ENCODE assay signal across 8 cellular contexts in the genomic region with DNA sequence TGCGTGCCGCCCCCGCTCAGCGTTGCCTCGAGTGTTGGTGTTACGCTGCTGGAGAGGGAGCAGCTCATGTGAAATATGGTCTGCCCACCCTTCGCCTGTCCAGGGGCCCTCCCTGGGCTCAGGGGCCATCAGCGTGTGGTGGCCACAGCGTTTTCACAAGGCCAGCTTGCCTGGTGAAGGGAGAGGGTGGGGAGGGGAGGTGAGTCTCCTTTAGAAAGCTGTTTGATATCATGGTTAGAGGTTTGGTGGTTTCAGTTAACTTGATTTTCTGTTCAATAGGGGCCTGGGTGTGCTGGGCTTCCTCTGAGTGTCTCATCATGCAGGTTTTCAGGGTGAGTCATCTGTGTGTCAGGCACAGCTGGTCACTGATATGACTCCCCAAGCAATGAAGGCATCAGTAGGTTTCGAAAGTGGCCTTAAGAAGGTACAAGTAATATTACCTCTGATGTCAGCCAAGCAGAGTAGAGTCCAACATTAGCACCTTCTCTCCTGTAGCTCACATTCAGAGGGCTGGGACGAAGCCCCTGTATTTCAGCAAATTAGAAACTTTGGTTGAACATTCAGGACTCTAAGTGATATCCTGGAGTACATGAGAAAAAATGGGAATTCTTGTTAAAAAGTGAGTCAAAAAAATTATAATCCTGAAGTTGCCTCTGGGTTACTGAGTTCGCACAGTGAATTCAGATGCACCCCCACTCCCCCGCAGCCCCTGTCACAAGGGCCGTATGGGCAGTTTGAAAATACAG.
DNase-seq lines count a peak whose midpoint lies in the region; ATAC-seq lines count a peak whose summit lies in the region.

No MANE protein-coding gene starts in this region.

- no peaks in the 10 kb centered on the region for H3K27me3 ChIP-seq in CD4-positive, CD25-positive, alpha-beta regulatory T cell (ENCODE audit: control insufficient read depth, insufficient read depth, low read length)

- H3K9me3 ChIP-seq in CD4-positive, CD25-positive, alpha-beta regulatory T cell (ENCODE audit: control insufficient read depth in 2 of 2, low read length in 2 of 2), result no peaks in the 10 kb centered on the region

- H3K27ac Mint-ChIP-seq in CD4-positive, CD25-positive, alpha-beta regulatory T cell, result peak overlapping the region in 2 of 3 donors; percentile 46 to 82
- peak overlapping the region; percentile 51 for H3K27ac Mint-ChIP-seq in activated CD8-positive, alpha-beta memory T cell treated with anti-CD3 and anti-CD28 coated beads, Interleukin-2, amount 10 ng/mL, durations not matched to agents 7 days and 5 days
- H3K27ac Mint-ChIP-seq in immature natural killer cell, result peak overlapping the region; percentile 72 to 94 (median 85)
- H3K27ac Mint-ChIP-seq in stimulated activated naive CD8-positive, alpha-beta T cell treated with anti-CD3 and anti-CD28 coated beads, Interleukin-15, amount 100 ng/mL, for 72 hours, result peak overlapping the region in 1 of 2 donors; percentile 83

- H3K4me1 Mint-ChIP-seq in CD4-positive, CD25-positive, alpha-beta regulatory T cell, result peaks cover 5 to 26% (median 16%) of the 10 kb centered on the region in 4 donors
- H3K4me1 Mint-ChIP-seq in activated CD8-positive, alpha-beta memory T cell treated with anti-CD3 and anti-CD28 coated beads, Interleukin-2, amount 10 ng/mL, durations not matched to agents 7 days and 5 days, result peaks cover 44% of the 10 kb centered on the region
- peaks cover 46 to 52% of the 10 kb centered on the region in 2 donors for H3K4me1 Mint-ChIP-seq in immature natural killer cell
- peaks cover 36% of the 10 kb centered on the region for H3K4me1 Mint-ChIP-seq in stimulated activated naive CD8-positive, alpha-beta T cell treated with anti-CD3 and anti-CD28 coated beads, Interleukin-15, amount 100 ng/mL, for 72 hours

- peak in 1 of 3 donors; percentile 56 for DNase-seq in CD4-positive, CD25-positive, alpha-beta regulatory T cell
- peak; percentile 75 for DNase-seq in activated CD8-positive, alpha-beta memory T cell treated with anti-CD3 and anti-CD28 coated beads, Interleukin-2, amount 10 ng/mL, durations not matched to agents 7 days and 5 days
- DNase-seq in immature natural killer cell (no peak), nucleus accumbens (lab: John Stamatoyannopoulos, UW) (no peak), DMS153 treated with DMSO at 0.1 percent for 48 hours (lab: John Stamatoyannopoulos, UW; ENCODE audit: unreplicated experiment) (no peak)
- DNase-seq in stimulated activated naive CD8-positive, alpha-beta T cell treated with anti-CD3 and anti-CD28 coated beads, Interleukin-15, amount 100 ng/mL, for 72 hours, result peak; percentile 10 to 41

- CTCF ChIA-PET in activated CD8-positive, alpha-beta memory T cell treated with anti-CD3 and anti-CD28 coated beads, Interleukin-2, amount 10 ng/mL, durations not matched to agents 7 days and 5 days (lab: Charles Lee), result no interaction called here

- H3K4me3 Mint-ChIP-seq in CD4-positive, CD25-positive, alpha-beta regulatory T cell, result no peak overlapping the region
- no peak overlapping the region for H3K4me3 Mint-ChIP-seq in activated CD8-positive, alpha-beta memory T cell treated with anti-CD3 and anti-CD28 coated beads, Interleukin-2, amount 10 ng/mL, durations not matched to agents 7 days and 5 days
- H3K4me3 Mint-ChIP-seq in immature natural killer cell, result peak overlapping the region in 2 of 5 donors; percentile 14 to 49
- peak overlapping the region; percentile 12 to 49 for H3K4me3 Mint-ChIP-seq in stimulated activated naive CD8-positive, alpha-beta T cell treated with anti-CD3 and anti-CD28 coated beads, Interleukin-15, amount 100 ng/mL, for 72 hours

- H3K9me3 Mint-ChIP-seq in CD4-positive, CD25-positive, alpha-beta regulatory T cell, result no peaks in the 10 kb centered on the region
- no peaks in the 10 kb centered on the region for H3K9me3 Mint-ChIP-seq in activated CD8-positive, alpha-beta memory T cell treated with anti-CD3 and anti-CD28 coated beads, Interleukin-2, amount 10 ng/mL, durations not matched to agents 7 days and 5 days (ENCODE audit: low read depth)
- peaks cover 0 to 2% (median 0%) of the 10 kb centered on the region in 6 donors for H3K9me3 Mint-ChIP-seq in immature natural killer cell
- no peaks in the 10 kb centered on the region for H3K9me3 Mint-ChIP-seq in stimulated activated naive CD8-positive, alpha-beta T cell treated with anti-CD3 and anti-CD28 coated beads, Interleukin-15, amount 100 ng/mL, for 72 hours

- no peaks in the 10 kb centered on the region for H3K4me1 ChIP-seq in CD4-positive, CD25-positive, alpha-beta regulatory T cell (ENCODE audit: control insufficient read depth, insufficient read depth, low read length, poor library complexity, severe bottlenecking)

- no peaks in the 10 kb centered on the region for H3K27me3 Mint-ChIP-seq in CD4-positive, CD25-positive, alpha-beta regulatory T cell
- no peaks in the 10 kb centered on the region for H3K27me3 Mint-ChIP-seq in activated CD8-positive, alpha-beta memory T cell treated with anti-CD3 and anti-CD28 coated beads, Interleukin-2, amount 10 ng/mL, durations not matched to agents 7 days and 5 days
- peaks cover 0 to 2% (median 0%) of the 10 kb centered on the region in 3 donors for H3K27me3 Mint-ChIP-seq in immature natural killer cell (ENCODE audit: low read depth in 3 of 3)
- no peaks in the 10 kb centered on the region for H3K27me3 Mint-ChIP-seq in stimulated activated naive CD8-positive, alpha-beta T cell treated with anti-CD3 and anti-CD28 coated beads, Interleukin-15, amount 100 ng/mL, for 72 hours

- H3K4me3 ChIP-seq in CD4-positive, CD25-positive, alpha-beta regulatory T cell (ENCODE audit: low read depth, low read length), result no peak overlapping the region

- H3K27ac ChIP-seq in CD4-positive, CD25-positive, alpha-beta regulatory T cell (ENCODE audit: insufficient read depth, low read length, poor library complexity, severe bottlenecking), result no peak overlapping the region

- H3K36me3 ChIP-seq in CD4-positive, CD25-positive, alpha-beta regulatory T cell (ENCODE audit: control insufficient read depth, insufficient read depth, low read length), result peaks cover 3% of the 10 kb centered on the region

- ATAC-seq in CD4-positive, CD25-positive, alpha-beta regulatory T cell (ENCODE audit: low read depth in 2 of 2), result peak in 1 of 2 donors; percentile 39
- peak; percentile 77 for ATAC-seq in HG02870 (IDR thresholded peaks at IDR 0.05; ENCODE audit: unreplicated experiment)
- ATAC-seq in activated CD8-positive, alpha-beta memory T cell treated with anti-CD3 and anti-CD28 coated beads, Interleukin-2, amount 10 ng/mL, durations not matched to agents 7 days and 5 days, result peak; percentile 93
- peak; percentile 96 for ATAC-seq in stimulated activated naive CD8-positive, alpha-beta T cell treated with anti-CD3 and anti-CD28 coated beads, Interleukin-15, amount 100 ng/mL, for 72 hours
- no peak for ATAC-seq in GM21825 (IDR thresholded peaks at IDR 0.05; ENCODE audit: unreplicated experiment)

- H3K36me3 Mint-ChIP-seq in CD4-positive, CD25-positive, alpha-beta regulatory T cell, result peaks cover 28% of the 10 kb centered on the region
- H3K36me3 Mint-ChIP-seq in activated CD8-positive, alpha-beta memory T cell treated with anti-CD3 and anti-CD28 coated beads, Interleukin-2, amount 10 ng/mL, durations not matched to agents 7 days and 5 days, result peaks cover 16% of the 10 kb centered on the region
- H3K36me3 Mint-ChIP-seq in immature natural killer cell, result peaks cover 3 to 15% (median 4%) of the 10 kb centered on the region in 3 donors

Comparison
In these comparisons a context has a peak if more than half of its experiments do, and no peak if none do; other contexts are left out.
1. DNase-seq: peak in activated CD8-positive, alpha-beta memory T cell treated with anti-CD3 and anti-CD28 coated beads, Interleukin-2, amount 10 ng/mL, durations not matched to agents 7 days and 5 days (single experiment) and stimulated activated naive CD8-positive, alpha-beta T cell treated with anti-CD3 and anti-CD28 coated beads, Interleukin-15, amount 100 ng/mL, for 72 hours (2 of 2); none in immature natural killer cell (0 of 3), nucleus accumbens (0 of 56) and DMS153 treated with DMSO at 0.1 percent for 48 hours (single experiment).
2. H3K4me3 Mint-ChIP-seq: peak in stimulated activated naive CD8-positive, alpha-beta T cell treated with anti-CD3 and anti-CD28 coated beads, Interleukin-15, amount 100 ng/mL, for 72 hours (2 of 2); none in CD4-positive, CD25-positive, alpha-beta regulatory T cell (0 of 4) and activated CD8-positive, alpha-beta memory T cell treated with anti-CD3 and anti-CD28 coated beads, Interleukin-2, amount 10 ng/mL, durations not matched to agents 7 days and 5 days (single experiment).